Comparison of ENCODE assay signal across 10 cellular contexts in genomic region chr7:93036807-93037206, GRCh38.
DNase-seq lines count a peak whose midpoint lies in the region; ATAC-seq, FAIRE-seq and TF ChIP-seq lines count a peak whose summit lies in the region.
"Had no signal": no experiment of that assay in that cellular context is flagged by ENCODE, and none has a peak within 500 bp of the region (broad histone marks: within the 10 kb centered on the region; RNA-seq: fewer than 3 reads in every experiment).

No MANE protein-coding gene starts in this region.

- intact Hi-C loops in transverse colon (cut with DNase I; ENCODE audit: low total_unique reads): no loop called here

- H3K9ac ChIP-seq in neural progenitor cell: no peak overlapping the region

- no peak overlapping the region for H2AFZ ChIP-seq in neural progenitor cell (replicated peaks)

- TF ChIP-seq CTCF in bronchial epithelial cell (IDR thresholded peaks at IDR 0.05; ENCODE audit: insufficient read depth, low read length, severe bottlenecking) (no peak), transverse colon (IDR thresholded peaks at IDR 0.05) (no peak), neural progenitor cell (IDR thresholded peaks at IDR 0.05) (no peak)

- H3K4me3 ChIP-seq in bronchial epithelial cell (ENCODE audit: low read depth, low read length): no peak overlapping the region
- H3K4me3 ChIP-seq in transverse colon: no peak overlapping the region
- no peak overlapping the region for H3K4me3 ChIP-seq in neural progenitor cell

- WGBS in transverse colon (ENCODE audit: low coverage in 1 of 2), 2 donors: 49 to 50% methylated on average over 2 of the region's 2 CpGs

- H3K4me1 ChIP-seq in transverse colon (no peaks in the 10 kb centered on the region), neural progenitor cell (peaks cover 9% of the 10 kb centered on the region)

- H3K27me3 Mint-ChIP-seq in neural progenitor cell (ENCODE audit: insufficient read depth, low read depth): peaks cover 1% of the 10 kb centered on the region

- ATAC-seq in GM18517 (IDR thresholded peaks at IDR 0.05; ENCODE audit: unreplicated experiment): peak; percentile 89
- ATAC-seq in GM21367 (IDR thresholded peaks at IDR 0.05; ENCODE audit: unreplicated experiment): peak; percentile 84
- peak; percentile 94 for ATAC-seq in HG03378 (IDR thresholded peaks at IDR 0.05; ENCODE audit: unreplicated experiment)

- H3K27me3 ChIP-seq in bronchial epithelial cell (ENCODE audit: control insufficient read depth, insufficient read depth, low read length) (no peaks in the 10 kb centered on the region), transverse colon (no peaks in the 10 kb centered on the region), neural progenitor cell (no peaks in the 10 kb centered on the region)

- H4K20me1 ChIP-seq in neural progenitor cell (ENCODE audit: low read depth): no peaks in the 10 kb centered on the region

- no peak overlapping the region for H3K4me3 Mint-ChIP-seq in neural progenitor cell

- peaks cover 4% of the 10 kb centered on the region for H3K36me3 Mint-ChIP-seq in neural progenitor cell

- no peaks in the 10 kb centered on the region for H3F3A ChIP-seq in neural progenitor cell (ENCODE audit: low read depth)

- in situ Hi-C loops in transverse colon (cut with MboI; ENCODE audit: low pct_ligation_motif_present in 1 of 4, low pct_unique_long_range_greater_than_20kb in 1 of 4, low sequenced_read_pairs in 3 of 4): no loop called here

- TF ChIP-seq POLR2A in transverse colon (IDR thresholded peaks at IDR 0.05): no peak

- peaks cover 2 to 4% of the 10 kb centered on the region in 2 donors for H3K9me3 ChIP-seq in transverse colon
- H3K9me3 ChIP-seq in neural progenitor cell (ENCODE audit: low read depth): no peaks in the 10 kb centered on the region

- peaks cover 10% of the 10 kb centered on the region for H3K4me1 Mint-ChIP-seq in neural progenitor cell

- H3K79me2 ChIP-seq in neural progenitor cell (ENCODE audit: low read depth): no peaks in the 10 kb centered on the region

- DNase-seq in bronchial epithelial cell (ENCODE audit: low read depth) (peak; percentile 84), transverse colon (no peak), neural progenitor cell (ENCODE audit: low spot score) (no peak), RPMI8226 (no peak), NCI-H2171 (lab: John Stamatoyannopoulos, UW) (no peak)
- DNase-seq: nucleus accumbens had no signal

- no peak overlapping the region for H3K27ac Mint-ChIP-seq in neural progenitor cell

- H3K27ac ChIP-seq in transverse colon (no peak overlapping the region), neural progenitor cell (no peak overlapping the region)

- no peak for TF ChIP-seq EP300 in transverse colon (IDR thresholded peaks at IDR 0.05; ENCODE audit: low read depth)

- H3K36me3 ChIP-seq in bronchial epithelial cell (ENCODE audit: control insufficient read depth, insufficient read depth, low read length) (no peaks in the 10 kb centered on the region), transverse colon (no peaks in the 10 kb centered on the region), neural progenitor cell (no peaks in the 10 kb centered on the region)

- H3K9me3 Mint-ChIP-seq in neural progenitor cell: peaks cover 10% of the 10 kb centered on the region

- no peak for FAIRE-seq in bronchial epithelial cell (lab: Jason Lieb, UNC)
- FAIRE-seq: H1 had no signal

- no peak overlapping the region for H3K4me2 ChIP-seq in neural progenitor cell
